Comparison of ENCODE assay signal across 1 cellular context in the genomic region with DNA sequence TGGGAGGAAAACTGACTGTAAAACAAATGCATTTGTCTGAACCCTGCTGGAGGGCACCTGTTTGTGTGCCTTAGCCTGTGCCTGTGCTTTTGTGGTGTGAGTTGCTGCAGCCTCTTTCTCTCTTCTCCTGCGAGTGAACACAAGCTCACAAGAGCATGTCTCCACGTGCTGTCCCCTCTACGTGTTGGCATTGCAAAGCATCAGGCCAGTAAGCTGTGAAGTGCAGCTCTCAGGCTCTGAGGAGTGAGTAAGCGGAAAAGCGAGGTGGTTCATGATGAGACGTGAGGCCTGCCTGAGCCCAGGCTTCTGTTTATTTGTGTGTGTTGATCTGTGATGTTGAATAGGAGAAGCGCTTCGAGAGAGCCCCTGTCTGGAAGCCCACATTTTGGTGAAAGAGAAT.
A peak's percentile ranks its signal among the peaks of the same experiment; 100 is the strongest.
TF ChIP-seq lines count a peak whose summit lies in the region.

No MANE protein-coding gene starts in this region.

TF ChIP-seq in K562, 482 proteins besides CTCF, POLR2A, EP300 and RAD21 (continued from another document):
- TF ChIP-seq ZNF609 (CRISPR knock-in tag; IDR thresholded peaks at IDR 0.05; ENCODE audit: borderline replicate concordance) (no peak), PHTF2 (CRISPR knock-in tag; IDR thresholded peaks at IDR 0.05) (no peak), SPI1 (IDR thresholded peaks at IDR 0.05; ENCODE audit: borderline replicate concordance, low read depth, low read length) (no peak), TFAM (CRISPR knock-in tag; conservative IDR thresholded peaks at IDR 0.05) (no peak), GABPA (tag; conservative IDR thresholded peaks at IDR 0.05; ENCODE audit: low read depth) (no peak), C11orf30 (IDR thresholded peaks at IDR 0.05; ENCODE audit: low read depth) (peak; percentile 38; the same call in 1 of the 2 replicates), TCF3 (CRISPR knock-in tag; IDR thresholded peaks at IDR 0.05) (no peak), ETV6 (IDR thresholded peaks at IDR 0.05; ENCODE audit: borderline replicate concordance in 1 of 2, low read depth in 2 of 2, low read length in 1 of 2) (no peak), ETV6 (CRISPR knock-in tag; IDR thresholded peaks at IDR 0.05; ENCODE audit: borderline replicate concordance) (no peak), CREM (IDR thresholded peaks at IDR 0.05; ENCODE audit: low read depth) (no peak)
- TF ChIP-seq, protein P1, sequence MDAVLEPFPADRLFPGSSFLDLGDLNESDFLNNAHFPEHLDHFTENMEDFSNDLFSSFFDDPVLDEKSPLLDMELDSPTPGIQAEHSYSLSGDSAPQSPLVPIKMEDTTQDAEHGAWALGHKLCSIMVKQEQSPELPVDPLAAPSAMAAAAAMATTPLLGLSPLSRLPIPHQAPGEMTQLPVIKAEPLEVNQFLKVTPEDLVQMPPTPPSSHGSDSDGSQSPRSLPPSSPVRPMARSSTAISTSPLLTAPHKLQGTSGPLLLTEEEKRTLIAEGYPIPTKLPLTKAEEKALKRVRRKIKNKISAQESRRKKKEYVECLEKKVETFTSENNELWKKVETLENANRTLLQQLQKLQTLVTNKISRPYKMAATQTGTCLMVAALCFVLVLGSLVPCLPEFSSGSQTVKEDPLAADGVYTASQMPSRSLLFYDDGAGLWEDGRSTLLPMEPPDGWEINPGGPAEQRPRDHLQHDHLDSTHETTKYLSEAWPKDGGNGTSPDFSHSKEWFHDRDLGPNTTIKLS (IDR thresholded peaks at IDR 0.05; ENCODE audit: borderline replicate concordance, low read depth) = no peak
- TF ChIP-seq, protein P2, sequence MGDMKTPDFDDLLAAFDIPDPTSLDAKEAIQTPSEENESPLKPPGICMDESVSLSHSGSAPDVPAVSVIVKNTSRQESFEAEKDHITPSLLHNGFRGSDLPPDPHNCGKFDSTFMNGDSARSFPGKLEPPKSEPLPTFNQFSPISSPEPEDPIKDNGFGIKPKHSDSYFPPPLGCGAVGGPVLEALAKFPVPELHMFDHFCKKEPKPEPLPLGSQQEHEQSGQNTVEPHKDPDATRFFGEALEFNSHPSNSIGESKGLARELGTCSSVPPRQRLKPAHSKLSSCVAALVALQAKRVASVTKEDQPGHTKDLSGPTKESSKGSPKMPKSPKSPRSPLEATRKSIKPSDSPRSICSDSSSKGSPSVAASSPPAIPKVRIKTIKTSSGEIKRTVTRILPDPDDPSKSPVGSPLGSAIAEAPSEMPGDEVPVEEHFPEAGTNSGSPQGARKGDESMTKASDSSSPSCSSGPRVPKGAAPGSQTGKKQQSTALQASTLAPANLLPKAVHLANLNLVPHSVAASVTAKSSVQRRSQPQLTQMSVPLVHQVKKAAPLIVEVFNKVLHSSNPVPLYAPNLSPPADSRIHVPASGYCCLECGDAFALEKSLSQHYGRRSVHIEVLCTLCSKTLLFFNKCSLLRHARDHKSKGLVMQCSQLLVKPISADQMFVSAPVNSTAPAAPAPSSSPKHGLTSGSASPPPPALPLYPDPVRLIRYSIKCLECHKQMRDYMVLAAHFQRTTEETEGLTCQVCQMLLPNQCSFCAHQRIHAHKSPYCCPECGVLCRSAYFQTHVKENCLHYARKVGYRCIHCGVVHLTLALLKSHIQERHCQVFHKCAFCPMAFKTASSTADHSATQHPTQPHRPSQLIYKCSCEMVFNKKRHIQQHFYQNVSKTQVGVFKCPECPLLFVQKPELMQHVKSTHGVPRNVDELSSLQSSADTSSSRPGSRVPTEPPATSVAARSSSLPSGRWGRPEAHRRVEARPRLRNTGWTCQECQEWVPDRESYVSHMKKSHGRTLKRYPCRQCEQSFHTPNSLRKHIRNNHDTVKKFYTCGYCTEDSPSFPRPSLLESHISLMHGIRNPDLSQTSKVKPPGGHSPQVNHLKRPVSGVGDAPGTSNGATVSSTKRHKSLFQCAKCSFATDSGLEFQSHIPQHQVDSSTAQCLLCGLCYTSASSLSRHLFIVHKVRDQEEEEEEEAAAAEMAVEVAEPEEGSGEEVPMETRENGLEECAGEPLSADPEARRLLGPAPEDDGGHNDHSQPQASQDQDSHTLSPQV (IDR thresholded peaks at IDR 0.05) = peak; percentile 20; the same call in 1 of the 2 replicates
- TF ChIP-seq, protein P3, sequence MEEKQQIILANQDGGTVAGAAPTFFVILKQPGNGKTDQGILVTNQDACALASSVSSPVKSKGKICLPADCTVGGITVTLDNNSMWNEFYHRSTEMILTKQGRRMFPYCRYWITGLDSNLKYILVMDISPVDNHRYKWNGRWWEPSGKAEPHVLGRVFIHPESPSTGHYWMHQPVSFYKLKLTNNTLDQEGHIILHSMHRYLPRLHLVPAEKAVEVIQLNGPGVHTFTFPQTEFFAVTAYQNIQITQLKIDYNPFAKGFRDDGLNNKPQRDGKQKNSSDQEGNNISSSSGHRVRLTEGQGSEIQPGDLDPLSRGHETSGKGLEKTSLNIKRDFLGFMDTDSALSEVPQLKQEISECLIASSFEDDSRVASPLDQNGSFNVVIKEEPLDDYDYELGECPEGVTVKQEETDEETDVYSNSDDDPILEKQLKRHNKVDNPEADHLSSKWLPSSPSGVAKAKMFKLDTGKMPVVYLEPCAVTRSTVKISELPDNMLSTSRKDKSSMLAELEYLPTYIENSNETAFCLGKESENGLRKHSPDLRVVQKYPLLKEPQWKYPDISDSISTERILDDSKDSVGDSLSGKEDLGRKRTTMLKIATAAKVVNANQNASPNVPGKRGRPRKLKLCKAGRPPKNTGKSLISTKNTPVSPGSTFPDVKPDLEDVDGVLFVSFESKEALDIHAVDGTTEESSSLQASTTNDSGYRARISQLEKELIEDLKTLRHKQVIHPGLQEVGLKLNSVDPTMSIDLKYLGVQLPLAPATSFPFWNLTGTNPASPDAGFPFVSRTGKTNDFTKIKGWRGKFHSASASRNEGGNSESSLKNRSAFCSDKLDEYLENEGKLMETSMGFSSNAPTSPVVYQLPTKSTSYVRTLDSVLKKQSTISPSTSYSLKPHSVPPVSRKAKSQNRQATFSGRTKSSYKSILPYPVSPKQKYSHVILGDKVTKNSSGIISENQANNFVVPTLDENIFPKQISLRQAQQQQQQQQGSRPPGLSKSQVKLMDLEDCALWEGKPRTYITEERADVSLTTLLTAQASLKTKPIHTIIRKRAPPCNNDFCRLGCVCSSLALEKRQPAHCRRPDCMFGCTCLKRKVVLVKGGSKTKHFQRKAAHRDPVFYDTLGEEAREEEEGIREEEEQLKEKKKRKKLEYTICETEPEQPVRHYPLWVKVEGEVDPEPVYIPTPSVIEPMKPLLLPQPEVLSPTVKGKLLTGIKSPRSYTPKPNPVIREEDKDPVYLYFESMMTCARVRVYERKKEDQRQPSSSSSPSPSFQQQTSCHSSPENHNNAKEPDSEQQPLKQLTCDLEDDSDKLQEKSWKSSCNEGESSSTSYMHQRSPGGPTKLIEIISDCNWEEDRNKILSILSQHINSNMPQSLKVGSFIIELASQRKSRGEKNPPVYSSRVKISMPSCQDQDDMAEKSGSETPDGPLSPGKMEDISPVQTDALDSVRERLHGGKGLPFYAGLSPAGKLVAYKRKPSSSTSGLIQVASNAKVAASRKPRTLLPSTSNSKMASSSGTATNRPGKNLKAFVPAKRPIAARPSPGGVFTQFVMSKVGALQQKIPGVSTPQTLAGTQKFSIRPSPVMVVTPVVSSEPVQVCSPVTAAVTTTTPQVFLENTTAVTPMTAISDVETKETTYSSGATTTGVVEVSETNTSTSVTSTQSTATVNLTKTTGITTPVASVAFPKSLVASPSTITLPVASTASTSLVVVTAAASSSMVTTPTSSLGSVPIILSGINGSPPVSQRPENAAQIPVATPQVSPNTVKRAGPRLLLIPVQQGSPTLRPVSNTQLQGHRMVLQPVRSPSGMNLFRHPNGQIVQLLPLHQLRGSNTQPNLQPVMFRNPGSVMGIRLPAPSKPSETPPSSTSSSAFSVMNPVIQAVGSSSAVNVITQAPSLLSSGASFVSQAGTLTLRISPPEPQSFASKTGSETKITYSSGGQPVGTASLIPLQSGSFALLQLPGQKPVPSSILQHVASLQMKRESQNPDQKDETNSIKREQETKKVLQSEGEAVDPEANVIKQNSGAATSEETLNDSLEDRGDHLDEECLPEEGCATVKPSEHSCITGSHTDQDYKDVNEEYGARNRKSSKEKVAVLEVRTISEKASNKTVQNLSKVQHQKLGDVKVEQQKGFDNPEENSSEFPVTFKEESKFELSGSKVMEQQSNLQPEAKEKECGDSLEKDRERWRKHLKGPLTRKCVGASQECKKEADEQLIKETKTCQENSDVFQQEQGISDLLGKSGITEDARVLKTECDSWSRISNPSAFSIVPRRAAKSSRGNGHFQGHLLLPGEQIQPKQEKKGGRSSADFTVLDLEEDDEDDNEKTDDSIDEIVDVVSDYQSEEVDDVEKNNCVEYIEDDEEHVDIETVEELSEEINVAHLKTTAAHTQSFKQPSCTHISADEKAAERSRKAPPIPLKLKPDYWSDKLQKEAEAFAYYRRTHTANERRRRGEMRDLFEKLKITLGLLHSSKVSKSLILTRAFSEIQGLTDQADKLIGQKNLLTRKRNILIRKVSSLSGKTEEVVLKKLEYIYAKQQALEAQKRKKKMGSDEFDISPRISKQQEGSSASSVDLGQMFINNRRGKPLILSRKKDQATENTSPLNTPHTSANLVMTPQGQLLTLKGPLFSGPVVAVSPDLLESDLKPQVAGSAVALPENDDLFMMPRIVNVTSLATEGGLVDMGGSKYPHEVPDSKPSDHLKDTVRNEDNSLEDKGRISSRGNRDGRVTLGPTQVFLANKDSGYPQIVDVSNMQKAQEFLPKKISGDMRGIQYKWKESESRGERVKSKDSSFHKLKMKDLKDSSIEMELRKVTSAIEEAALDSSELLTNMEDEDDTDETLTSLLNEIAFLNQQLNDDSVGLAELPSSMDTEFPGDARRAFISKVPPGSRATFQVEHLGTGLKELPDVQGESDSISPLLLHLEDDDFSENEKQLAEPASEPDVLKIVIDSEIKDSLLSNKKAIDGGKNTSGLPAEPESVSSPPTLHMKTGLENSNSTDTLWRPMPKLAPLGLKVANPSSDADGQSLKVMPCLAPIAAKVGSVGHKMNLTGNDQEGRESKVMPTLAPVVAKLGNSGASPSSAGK (IDR thresholded peaks at IDR 0.05) = peak; percentile 33; the same call in 1 of the 2 replicates
